Comparison of ENCODE assay signal across 24 cellular contexts in the genomic region with DNA sequence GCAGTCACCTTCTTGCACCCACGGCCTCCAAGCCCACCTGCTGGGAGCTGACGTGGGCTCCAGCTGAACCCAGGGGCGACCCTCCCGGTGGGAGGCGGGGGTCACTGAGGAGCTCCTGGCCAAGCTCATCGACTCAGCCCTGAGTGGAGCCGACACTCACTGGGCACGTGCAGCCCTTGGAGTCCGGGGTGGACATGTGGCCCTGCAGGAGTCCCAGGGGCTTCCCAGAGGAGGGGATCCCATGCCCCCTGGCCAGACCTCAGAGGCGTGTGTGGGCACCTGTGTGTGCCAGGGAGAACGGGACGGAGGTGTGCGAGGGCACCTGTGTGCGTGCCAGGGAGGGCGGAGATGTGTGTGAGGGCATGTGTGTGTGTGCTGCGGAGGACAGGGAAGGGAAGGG. TPM values are rescaled to one million over a fixed set of nuclear protein-coding genes. Genes with fewer than 3 reads are reported as not detected.
"Had no signal": no experiment of that assay in that cellular context is flagged by ENCODE, and none has a peak within 500 bp of the region (broad histone marks: within the 10 kb centered on the region; RNA-seq: fewer than 3 reads in every experiment).

No MANE protein-coding gene starts in this region.

- H3K4me2 ChIP-seq: hepatocyte had no signal

- H3K79me2 ChIP-seq: hepatocyte had no signal

- H3K4me1 ChIP-seq: colonic mucosa, esophagus muscularis mucosa, foreskin keratinocyte, gastroesophageal sphincter, heart left ventricle, prostate gland, right atrium auricular region, sigmoid colon, suprapubic skin, transverse colon, vagina had no signal

- DNase-seq: colonic mucosa; effector memory CD4-positive, alpha-beta T cell; foreskin keratinocyte; heart left ventricle; immature natural killer cell; islet precursor cell; natural killer cell; nucleus accumbens; sigmoid colon; stimulated activated CD4-positive, alpha-beta T cell treated with anti-CD3 and anti-CD28 coated beads, Interleukin-2, amount 100 ng/mL, for 24 hours; stimulated activated CD4-positive, alpha-beta T cell treated with anti-CD3 and anti-CD28 coated beads, Interleukin-4, amount 100 ng/mL, for 24 hours; stimulated activated naive B cell treated with anti-CD40 and anti-IgM and Interleukin-4, amounts not matched to agents 10 μg/mL and 1 μg/mL and 100 μg/mL, for 72 hours; stimulated activated naive CD8-positive, alpha-beta T cell treated with anti-CD3 and anti-CD28 coated beads, Interleukin-15, amount 100 ng/mL, for 72 hours; transverse colon had no signal

- H3K4me3 ChIP-seq: colonic mucosa, esophagus muscularis mucosa, gastroesophageal sphincter, heart left ventricle, hepatocyte, lung, prostate gland, right atrium auricular region, sigmoid colon, suprapubic skin, transverse colon, vagina had no signal

- H3K27ac ChIP-seq: colonic mucosa, esophagus muscularis mucosa, foreskin keratinocyte, gastroesophageal sphincter, heart left ventricle, hepatocyte, prostate gland, right atrium auricular region, sigmoid colon, suprapubic skin, transverse colon, vagina had no signal

- H3K36me3 ChIP-seq: colonic mucosa, esophagus muscularis mucosa, gastroesophageal sphincter, heart left ventricle, prostate gland, right atrium auricular region, sigmoid colon, suprapubic skin, transverse colon, vagina had no signal

- H3K9me3 ChIP-seq: colonic mucosa, prostate gland, transverse colon, vagina had no signal

- ATAC-seq: foreskin keratinocyte; gastroesophageal sphincter; left lobe of liver; natural killer cell; stimulated activated naive B cell treated with anti-CD40 and anti-IgM and Interleukin-4, amounts not matched to agents 10 μg/mL and 1 μg/mL and 100 μg/mL, for 72 hours; stimulated activated naive CD8-positive, alpha-beta T cell treated with anti-CD3 and anti-CD28 coated beads, Interleukin-15, amount 100 ng/mL, for 72 hours had no signal

- H2AFZ ChIP-seq: hepatocyte had no signal

- H3K27me3 ChIP-seq: colonic mucosa, foreskin keratinocyte, hepatocyte, right atrium auricular region, vagina had no signal

RNA-seq across cellular contexts. Expression of a gene that starts 20.8 kb away (rescaled TPM):
- polyA plus RNA-seq: liver had no signal
